ENCODE assay signal across 35 cellular contexts in the genomic region with DNA sequence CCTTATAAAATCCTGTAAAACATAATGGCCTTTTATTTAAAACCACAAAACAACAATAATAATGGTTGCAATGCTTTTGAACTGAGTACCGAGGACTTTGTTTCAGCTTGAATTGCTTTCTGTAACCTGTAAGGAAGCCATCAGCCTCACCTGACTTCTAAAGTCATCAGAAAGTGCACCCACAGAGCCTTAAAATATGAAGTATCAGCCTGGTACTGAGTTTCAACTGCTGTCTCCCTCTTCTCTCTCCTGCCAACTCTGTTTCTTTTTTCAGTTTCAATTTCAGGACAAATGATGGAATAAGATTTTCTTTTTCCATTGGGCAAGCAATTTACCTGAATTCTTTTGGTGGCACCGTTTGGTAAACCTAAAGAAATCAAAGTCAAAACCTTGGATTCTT.
"Had no signal": no experiment of that assay in that cellular context is flagged by ENCODE, and none has a peak within 500 bp of the region (broad histone marks: within the 10 kb centered on the region; RNA-seq: fewer than 3 reads in every experiment).

No MANE protein-coding gene starts in this region.

- DNase-seq: Karpas-422, Kasumi-1, KG1, MG63, MV-4-11, NCI-H1048, NCI-H1092, NCI-H1092 treated with DMSO at 0.1 percent for 48 hours, NCI-H1105, NCI-H1105 treated with DMSO at 0.1 percent for 48 hours, NCI-H1417, NCI-H1417 treated with DMSO at 0.1 percent for 48 hours, NCI-H1436, NCI-H1436 treated with DMSO at 0.1 percent for 48 hours, NCI-H146, NCI-H1694, NCI-H1694 treated with DMSO at 0.1 percent for 48 hours, NCI-H187, NCI-H187 treated with DMSO at 0.1 percent for 48 hours, NCI-H1930, NCI-H2029, NCI-H2029 treated with DMSO at 0.1 percent for 48 hours, NCI-H2081, NCI-H2081 treated with DMSO at 0.1 percent for 48 hours, NCI-H2107, NCI-H2171, NCI-H2171 treated with DMSO at 0.1 percent for 48 hours, NCI-H2227 treated with DMSO at 0.1 percent for 48 hours, NCI-H226, NCI-H345, NCI-H446, NCI-H510A, NCI-H510A treated with DMSO at 0.1 percent for 48 hours, NCI-H524, NCI-H524 treated with DMSO at 0.1 percent for 48 hours had no signal

- H3K36me3 ChIP-seq: MG63 had no signal

- H3K27me3 ChIP-seq: MG63 had no signal

- H3K4me3 ChIP-seq: MG63 had no signal
